Comparison of ENCODE assay signal across 1 cellular context in the genomic region with DNA sequence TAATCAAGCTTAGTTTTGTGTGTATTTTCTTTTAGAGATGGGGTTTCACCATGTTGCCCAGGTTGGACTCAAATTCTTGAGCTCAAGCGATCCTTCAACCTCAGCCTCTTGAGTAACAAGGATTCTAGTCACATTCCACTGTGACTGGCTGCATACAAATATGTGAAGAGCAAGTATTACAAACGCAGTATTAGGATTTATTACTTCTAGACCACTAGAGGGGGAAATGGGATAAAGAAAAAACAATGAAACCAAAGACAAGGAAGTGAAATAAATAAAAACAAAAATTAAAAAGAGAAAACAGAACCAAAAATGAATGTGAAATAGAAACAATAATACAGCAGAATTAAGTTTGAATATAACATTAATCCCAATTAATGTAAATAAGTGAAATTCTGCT.
TF ChIP-seq lines count a peak whose summit lies in the region.

No MANE protein-coding gene starts in this region.

TF ChIP-seq in liver, 16 proteins besides CTCF, POLR2A, EP300 and RAD21 (continued from another document):
- TF ChIP-seq, protein P1, sequence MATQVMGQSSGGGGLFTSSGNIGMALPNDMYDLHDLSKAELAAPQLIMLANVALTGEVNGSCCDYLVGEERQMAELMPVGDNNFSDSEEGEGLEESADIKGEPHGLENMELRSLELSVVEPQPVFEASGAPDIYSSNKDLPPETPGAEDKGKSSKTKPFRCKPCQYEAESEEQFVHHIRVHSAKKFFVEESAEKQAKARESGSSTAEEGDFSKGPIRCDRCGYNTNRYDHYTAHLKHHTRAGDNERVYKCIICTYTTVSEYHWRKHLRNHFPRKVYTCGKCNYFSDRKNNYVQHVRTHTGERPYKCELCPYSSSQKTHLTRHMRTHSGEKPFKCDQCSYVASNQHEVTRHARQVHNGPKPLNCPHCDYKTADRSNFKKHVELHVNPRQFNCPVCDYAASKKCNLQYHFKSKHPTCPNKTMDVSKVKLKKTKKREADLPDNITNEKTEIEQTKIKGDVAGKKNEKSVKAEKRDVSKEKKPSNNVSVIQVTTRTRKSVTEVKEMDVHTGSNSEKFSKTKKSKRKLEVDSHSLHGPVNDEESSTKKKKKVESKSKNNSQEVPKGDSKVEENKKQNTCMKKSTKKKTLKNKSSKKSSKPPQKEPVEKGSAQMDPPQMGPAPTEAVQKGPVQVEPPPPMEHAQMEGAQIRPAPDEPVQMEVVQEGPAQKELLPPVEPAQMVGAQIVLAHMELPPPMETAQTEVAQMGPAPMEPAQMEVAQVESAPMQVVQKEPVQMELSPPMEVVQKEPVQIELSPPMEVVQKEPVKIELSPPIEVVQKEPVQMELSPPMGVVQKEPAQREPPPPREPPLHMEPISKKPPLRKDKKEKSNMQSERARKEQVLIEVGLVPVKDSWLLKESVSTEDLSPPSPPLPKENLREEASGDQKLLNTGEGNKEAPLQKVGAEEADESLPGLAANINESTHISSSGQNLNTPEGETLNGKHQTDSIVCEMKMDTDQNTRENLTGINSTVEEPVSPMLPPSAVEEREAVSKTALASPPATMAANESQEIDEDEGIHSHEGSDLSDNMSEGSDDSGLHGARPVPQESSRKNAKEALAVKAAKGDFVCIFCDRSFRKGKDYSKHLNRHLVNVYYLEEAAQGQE (IDR thresholded peaks at IDR 0.05) = no peak
- no peak for TF ChIP-seq TAF1 (conservative IDR thresholded peaks at IDR 0.05)
- no peak for TF ChIP-seq HNF4A (conservative IDR thresholded peaks at IDR 0.05)
- TF ChIP-seq FOXA1 (IDR thresholded peaks at IDR 0.05) = no peak
- TF ChIP-seq GABPA (IDR thresholded peaks at IDR 0.05 in 1 of 2, conservative IDR thresholded peaks at IDR 0.05 in 1 of 2) = no peak
- TF ChIP-seq, protein P2, sequence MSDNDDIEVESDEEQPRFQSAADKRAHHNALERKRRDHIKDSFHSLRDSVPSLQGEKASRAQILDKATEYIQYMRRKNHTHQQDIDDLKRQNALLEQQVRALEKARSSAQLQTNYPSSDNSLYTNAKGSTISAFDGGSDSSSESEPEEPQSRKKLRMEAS (IDR thresholded peaks at IDR 0.05) = no peak
- no peak for TF ChIP-seq FOXA2 (IDR thresholded peaks at IDR 0.05)
- TF ChIP-seq JUND (IDR thresholded peaks at IDR 0.05) = no peak
- no peak for TF ChIP-seq EGR1 (IDR thresholded peaks at IDR 0.05; ENCODE audit: low read depth in 2 of 2)
- TF ChIP-seq RXRA (IDR thresholded peaks at IDR 0.05) = no peak
